ENCODE assay signal across 12 cellular contexts in the genomic region with DNA sequence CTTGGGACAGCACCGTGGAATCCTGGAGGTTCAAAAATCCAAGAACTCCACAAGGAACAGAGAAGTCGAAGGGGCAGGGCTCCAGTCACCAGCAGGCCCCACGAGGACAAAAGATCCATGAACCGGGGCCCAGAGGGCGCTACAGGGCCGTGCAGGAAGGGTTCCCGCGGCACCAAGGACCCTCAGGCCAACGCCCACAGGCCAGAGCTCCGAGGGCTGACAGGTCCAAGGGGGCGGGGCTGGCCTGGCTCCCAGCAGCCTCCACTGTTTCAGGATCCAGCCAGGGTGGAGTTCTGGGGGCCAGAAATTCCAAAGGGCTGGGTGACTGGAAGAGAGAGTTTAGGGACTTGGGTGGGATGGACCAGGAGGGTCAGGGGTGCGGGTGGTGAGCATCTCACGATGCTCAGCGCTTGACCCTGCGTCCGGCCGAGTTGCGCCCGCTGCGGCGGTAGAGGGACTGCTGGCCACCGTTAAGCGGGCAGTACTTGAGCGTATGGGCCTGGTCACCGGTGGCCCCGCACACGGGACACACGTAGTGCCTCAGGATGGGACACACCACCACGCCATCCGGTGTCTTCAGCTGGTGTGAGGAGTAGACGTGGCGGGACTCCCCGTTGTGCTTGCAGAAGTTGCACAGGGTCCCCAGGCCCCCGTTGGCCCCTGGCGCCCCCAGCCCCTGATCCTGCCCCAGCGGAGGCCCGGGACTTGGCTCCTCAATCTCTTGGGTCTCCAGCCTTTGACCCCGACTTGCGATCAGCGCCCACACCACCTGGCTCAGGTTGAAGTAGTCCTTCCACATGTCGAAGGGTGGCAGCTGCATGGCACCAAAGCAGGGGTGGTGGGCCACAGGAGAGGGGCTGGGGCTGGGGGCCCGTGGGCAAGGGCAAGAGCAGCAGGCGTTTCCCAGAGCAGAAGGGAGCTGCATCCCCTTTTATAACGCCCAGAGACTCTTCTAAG. TPM values are rescaled to one million over a fixed set of nuclear protein-coding genes. Genes with fewer than 3 reads are reported as not detected.
DNase-seq lines count a peak whose midpoint lies in the region; ATAC-seq and TF ChIP-seq lines count a peak whose summit lies in the region.
"Had no signal": no experiment of that assay in that cellular context is flagged by ENCODE, and none has a peak within 500 bp of the region (broad histone marks: within the 10 kb centered on the region; RNA-seq: fewer than 3 reads in every experiment).

A gene (minus strand): TSS at position 905 of the 957 bp plus-strand sequence. CDS start 85 bp downstream, at position 820.

- intact Hi-C loops in heart left ventricle (cut with DNase I), result no loop called here

- H3K27me3 ChIP-seq in heart left ventricle (peaks cover 0 to 31% (median 0%) of the 10 kb centered on the region in 9 donors), right atrium auricular region (no peaks in the 10 kb centered on the region)

- H3K36me3 ChIP-seq in heart left ventricle (no peaks in the 10 kb centered on the region), right atrium auricular region (no peaks in the 10 kb centered on the region)

- peak in 7 of 12 donors; percentile 10 to 36 (median 18) for TF ChIP-seq CTCF in heart left ventricle (IDR thresholded peaks at IDR 0.05)
- TF ChIP-seq CTCF in right atrium auricular region (IDR thresholded peaks at IDR 0.05), result peak in 1 of 2 donors; percentile 18
- peak; percentile 20 for TF ChIP-seq CTCF in fibroblast of pulmonary artery (IDR thresholded peaks at IDR 0.05; ENCODE audit: low read length, missing control alignments)

- H3K4me3 ChIP-seq in heart left ventricle, result no peak within 1 kb of the TSS
- H3K4me3 ChIP-seq in right atrium auricular region, result no peak within 1 kb of the TSS
- no peak within 1 kb of the TSS for H3K4me3 ChIP-seq in fibroblast of pulmonary artery (replicated peaks; ENCODE audit: low read depth, low read length)

- ATAC-seq in heart left ventricle, result peak in 1 of 4 donors; percentile 70
- ATAC-seq in HG02885 (IDR thresholded peaks at IDR 0.05; ENCODE audit: poor library complexity, unreplicated experiment), result no peak
- ATAC-seq: activated naive CD4-positive, alpha-beta T cell treated with anti-CD3 and anti-CD28 coated beads, Interleukin-2, amount 50 U/mL, for 72 hours had no signal

- H3K9me3 ChIP-seq in heart left ventricle, result no peaks in the 10 kb centered on the region
- H3K9me3 ChIP-seq in right atrium auricular region, result no peaks in the 10 kb centered on the region

- TF ChIP-seq POLR2A in heart left ventricle (IDR thresholded peaks at IDR 0.05), result no peak

- H3K4me1 ChIP-seq in heart left ventricle (no peaks in the 10 kb centered on the region), right atrium auricular region (no peaks in the 10 kb centered on the region)

- H3K27ac ChIP-seq in heart left ventricle, result no peak within 1 kb of the TSS
- no peak within 1 kb of the TSS for H3K27ac ChIP-seq in right atrium auricular region
- H3K27ac ChIP-seq: KMS-11 had no signal

- WGBS in heart left ventricle, 4 donors, result 59 to 73% (median 59%) methylated on average over 24 to 44 of the region's 44 CpGs

- DNase-seq in heart left ventricle (peak in 2 of 5 donors; percentile 34 to 48), right atrium auricular region (ENCODE audit: low spot score) (no peak), OCI-M1 (lab: John Stamatoyannopoulos, UW) (peak; percentile 68), fibroblast of pulmonary artery (ENCODE audit: low read depth) (peak; percentile 33), NCI-H345 (lab: John Stamatoyannopoulos, UW) (no peak), MV-4-11 (lab: John Stamatoyannopoulos, UW) (no peak), T1000 (lab: John Stamatoyannopoulos, UW) (no peak)
- DNase-seq: kidney had no signal

RNA-seq across cellular contexts. Expression of the gene that starts here (rescaled TPM):
- total RNA-seq in heart left ventricle (not detected), right atrium auricular region (not detected)
- not detected for polyA plus RNA-seq in heart left ventricle
- total RNA-seq: activated naive CD4-positive, alpha-beta T cell treated with anti-CD3 and anti-CD28 coated beads, Interleukin-2, amount 50 U/mL, for 72 hours; kidney; renal cortical epithelial cell had no signal

Comparison
In these comparisons a context has a peak if more than half of its experiments do, and no peak if none do; other contexts are left out.
1. DNase-seq: peak in OCI-M1 (single experiment) and fibroblast of pulmonary artery (single experiment); none in right atrium auricular region (single experiment), NCI-H345 (single experiment), MV-4-11 (single experiment) and T1000 (single experiment).